ENCODE assay signal across 7 cellular contexts in the genomic region with DNA sequence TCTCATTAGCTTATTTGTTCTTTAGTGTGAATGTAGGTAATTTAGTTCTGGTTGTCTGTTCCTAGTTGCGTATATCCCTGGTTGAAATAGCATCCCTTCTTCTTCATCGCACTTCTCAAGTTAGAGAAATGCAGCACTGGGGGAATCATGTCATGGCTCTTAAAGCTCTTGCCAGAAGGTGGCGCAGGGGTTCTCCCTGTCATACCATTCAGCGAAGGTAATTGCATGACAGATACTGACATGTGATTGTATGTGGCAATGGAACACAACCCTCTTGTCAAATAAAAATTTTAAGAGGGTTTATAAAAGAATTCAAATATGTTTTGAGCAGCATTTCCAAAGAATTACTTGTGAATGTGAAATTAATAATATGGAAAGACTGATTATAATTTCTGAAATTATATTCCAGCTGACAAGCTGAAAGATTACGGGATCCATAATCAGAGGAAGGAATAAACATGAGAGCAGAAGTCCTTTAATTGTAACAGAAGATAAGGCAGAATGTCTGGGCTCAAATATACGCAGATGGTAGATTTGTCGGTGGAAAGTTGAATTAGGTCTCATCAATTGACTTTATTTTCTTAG.
A peak's percentile ranks its signal among the peaks of the same experiment; 100 is the strongest.
DNase-seq lines count a peak whose midpoint lies in the region; ATAC-seq and TF ChIP-seq lines count a peak whose summit lies in the region.

No MANE protein-coding gene starts in this region.

- no peak for TF ChIP-seq EP300 in Ishikawa (IDR thresholded peaks at IDR 0.05; ENCODE audit: borderline replicate concordance)

- peak; percentile 71 for TF ChIP-seq RAD21 in Ishikawa (IDR thresholded peaks at IDR 0.05; ENCODE audit: low read depth)

- intact Hi-C loops in OCI-LY7 (cut with micrococcal nuclease; ENCODE audit: unreplicated experiment) (loop anchor here (5.0 kb wide), 1 partner anchor 98 kb away; no protein-coding TSS in a partner anchor), spleen (cut with DNase I; ENCODE audit: low total_unique reads) (loop anchor here (5.0 kb wide), 1 partner anchor 93 kb away; no protein-coding TSS in a partner anchor)

- TF ChIP-seq POLR2A in spleen (IDR thresholded peaks at IDR 0.05) = no peak

- H3K9me3 ChIP-seq in OCI-LY7 (ENCODE audit: low read length) (no peaks in the 10 kb centered on the region), spleen (no peaks in the 10 kb centered on the region)

- TF ChIP-seq CTCF in GM10266 (IDR thresholded peaks at IDR 0.05; ENCODE audit: control insufficient read depth, insufficient read depth, low read depth, missing control alignments) (peak; percentile 70), OCI-LY7 (conservative IDR thresholded peaks at IDR 0.05; ENCODE audit: low read length) (peak; percentile 69), spleen (IDR thresholded peaks at IDR 0.05 in 8 of 11, conservative IDR thresholded peaks at IDR 0.05 in 3 of 11) (peak in 7 of 11 experiments; percentile 30 to 56 (median 48))

- H3K4me3 ChIP-seq in OCI-LY7 (ENCODE audit: low read depth, low read length, poor library complexity, severe bottlenecking) = no peak overlapping the region
- no peak overlapping the region for H3K4me3 ChIP-seq in spleen

- H3K36me3 ChIP-seq in OCI-LY7 (ENCODE audit: insufficient read depth, low read length) (no peaks in the 10 kb centered on the region), spleen (no peaks in the 10 kb centered on the region)

- no TSS peak for BruUV-seq in OCI-LY7 (replicated peaks; lab: Mats Ljungman, UMichigan)

- peak; percentile 79 for ATAC-seq in GM21737 (IDR thresholded peaks at IDR 0.05; ENCODE audit: unreplicated experiment)

- CTCF ChIA-PET in OCI-LY7 (lab: Charles Lee; ENCODE audit: unreplicated experiment) = no interaction called here

- H3K4me2 ChIP-seq in OCI-LY7 (ENCODE audit: low read length) = no peak overlapping the region

- H3K4me1 ChIP-seq in OCI-LY7 (ENCODE audit: insufficient read depth, low read length, poor library complexity, severe bottlenecking) (no peaks in the 10 kb centered on the region), spleen (no peaks in the 10 kb centered on the region)

- POLR2A ChIA-PET in OCI-LY7 (lab: Charles Lee) = no interaction called here

- no peak for DNase-seq in GM10266 (ENCODE audit: extremely low spot score)
- DNase-seq in OCI-LY7 (ENCODE audit: low spot score) = peak; percentile 1
- peak; percentile 75 for DNase-seq in amniotic epithelial cell (ENCODE audit: low read depth)
- peak; percentile 52 to 59 for DNase-seq in hippocampal formation (lab: John Stamatoyannopoulos, UW)
- no peak for DNase-seq in spleen

- H3K27ac ChIP-seq in OCI-LY7 (ENCODE audit: low read depth, low read length, poor library complexity, severe bottlenecking) (no peak overlapping the region), spleen (no peak overlapping the region)

- H3K9me2 ChIP-seq in OCI-LY7 (ENCODE audit: insufficient read depth, low read length) = no peaks in the 10 kb centered on the region

- no peak overlapping the region for H2AFZ ChIP-seq in OCI-LY7 (ENCODE audit: low read length)

- no peaks in the 10 kb centered on the region for H4K20me1 ChIP-seq in OCI-LY7 (ENCODE audit: insufficient read depth, low read length)

- H3K79me2 ChIP-seq in OCI-LY7 (ENCODE audit: insufficient read depth, low read depth, low read length) = no peaks in the 10 kb centered on the region

- WGBS in spleen, 5 donors = 44 to 48% (median 47%) methylated on average over 7 of the region's 7 CpGs

- H3K27me3 ChIP-seq in spleen (replicated peaks in 1 of 7) = no peaks in the 10 kb centered on the region

TF ChIP-seq in Ishikawa, 13 proteins besides CTCF, POLR2A, EP300 and RAD21:
- TF ChIP-seq, protein P1, sequence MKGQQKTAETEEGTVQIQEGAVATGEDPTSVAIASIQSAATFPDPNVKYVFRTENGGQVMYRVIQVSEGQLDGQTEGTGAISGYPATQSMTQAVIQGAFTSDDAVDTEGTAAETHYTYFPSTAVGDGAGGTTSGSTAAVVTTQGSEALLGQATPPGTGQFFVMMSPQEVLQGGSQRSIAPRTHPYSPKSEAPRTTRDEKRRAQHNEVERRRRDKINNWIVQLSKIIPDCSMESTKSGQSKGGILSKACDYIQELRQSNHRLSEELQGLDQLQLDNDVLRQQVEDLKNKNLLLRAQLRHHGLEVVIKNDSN (IDR thresholded peaks at IDR 0.05) = no peak
- no peak for TF ChIP-seq EGR1 (IDR thresholded peaks at IDR 0.05)
- TF ChIP-seq TCF12 (IDR thresholded peaks at IDR 0.05; ENCODE audit: low read depth) = no peak
- no peak for TF ChIP-seq CEBPB (IDR thresholded peaks at IDR 0.05)
- no peak for TF ChIP-seq TEAD4 (IDR thresholded peaks at IDR 0.05)
- no peak for TF ChIP-seq FOXM1 (IDR thresholded peaks at IDR 0.05; ENCODE audit: borderline replicate concordance, low read depth)

Comparison
In these comparisons a context has a peak if more than half of its experiments do, and no peak if none do; other contexts are left out.
1. DNase-seq: peak in OCI-LY7 (single experiment), amniotic epithelial cell (single experiment) and hippocampal formation (2 of 2); none in GM10266 (single experiment) and spleen (single experiment).
2. Peak in every context shown above with its lines, with median percentiles within 50 percentile points of each other: CTCF ChIP-seq.